In the genomic region with DNA sequence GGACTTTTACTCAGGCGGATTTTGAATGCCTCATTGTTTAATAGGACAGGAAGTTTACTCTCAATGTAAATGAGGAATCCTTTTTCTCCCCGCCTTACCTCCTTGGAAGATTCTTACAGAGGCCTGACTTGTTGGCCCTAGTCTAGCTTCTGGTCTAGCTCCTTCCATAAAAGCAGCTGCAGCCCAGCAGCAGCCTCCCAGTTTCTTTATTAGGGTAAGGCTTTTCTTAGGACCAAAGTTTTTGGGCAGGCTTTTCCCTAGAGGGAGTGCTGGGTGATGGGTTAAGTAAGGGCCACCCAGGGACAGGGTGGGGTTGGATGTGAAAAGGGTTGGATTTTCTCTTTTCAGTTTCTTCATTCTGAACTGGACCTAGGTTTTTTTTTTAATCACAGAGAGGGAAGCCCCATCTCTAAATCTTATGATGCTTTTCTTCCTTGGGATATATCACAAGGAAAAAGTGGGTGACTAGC, we compare ENCODE assay signal across 1 cellular context.
TF ChIP-seq lines count a peak whose summit lies in the region.

No MANE protein-coding gene starts in this region.

TF ChIP-seq in A549, 52 proteins besides CTCF, POLR2A, EP300 and RAD21 (continued from another document):
- TF ChIP-seq, protein P1, sequence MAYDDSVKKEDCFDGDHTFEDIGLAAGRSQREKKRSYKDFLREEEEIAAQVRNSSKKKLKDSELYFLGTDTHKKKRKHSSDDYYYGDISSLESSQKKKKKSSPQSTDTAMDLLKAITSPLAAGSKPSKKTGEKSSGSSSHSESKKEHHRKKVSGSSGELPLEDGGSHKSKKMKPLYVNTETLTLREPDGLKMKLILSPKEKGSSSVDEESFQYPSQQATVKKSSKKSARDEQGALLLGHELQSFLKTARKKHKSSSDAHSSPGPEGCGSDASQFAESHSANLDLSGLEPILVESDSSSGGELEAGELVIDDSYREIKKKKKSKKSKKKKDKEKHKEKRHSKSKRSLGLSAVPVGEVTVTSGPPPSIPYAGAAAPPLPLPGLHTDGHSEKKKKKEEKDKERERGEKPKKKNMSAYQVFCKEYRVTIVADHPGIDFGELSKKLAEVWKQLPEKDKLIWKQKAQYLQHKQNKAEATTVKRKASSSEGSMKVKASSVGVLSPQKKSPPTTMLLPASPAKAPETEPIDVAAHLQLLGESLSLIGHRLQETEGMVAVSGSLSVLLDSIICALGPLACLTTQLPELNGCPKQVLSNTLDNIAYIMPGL (CRISPR knock-in tag; IDR thresholded peaks at IDR 0.05; ENCODE audit: borderline replicate concordance): no peak
- TF ChIP-seq, protein P2, sequence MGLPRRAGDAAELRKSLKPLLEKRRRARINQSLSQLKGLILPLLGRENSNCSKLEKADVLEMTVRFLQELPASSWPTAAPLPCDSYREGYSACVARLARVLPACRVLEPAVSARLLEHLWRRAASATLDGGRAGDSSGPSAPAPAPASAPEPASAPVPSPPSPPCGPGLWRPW (IDR thresholded peaks at IDR 0.05): peak; percentile 14; the same call in 1 of the 2 replicates
- peak; percentile 15; the same call in 1 of the 2 replicates for TF ChIP-seq HEYL (CRISPR knock-in tag; IDR thresholded peaks at IDR 0.05)
- TF ChIP-seq, protein P3, sequence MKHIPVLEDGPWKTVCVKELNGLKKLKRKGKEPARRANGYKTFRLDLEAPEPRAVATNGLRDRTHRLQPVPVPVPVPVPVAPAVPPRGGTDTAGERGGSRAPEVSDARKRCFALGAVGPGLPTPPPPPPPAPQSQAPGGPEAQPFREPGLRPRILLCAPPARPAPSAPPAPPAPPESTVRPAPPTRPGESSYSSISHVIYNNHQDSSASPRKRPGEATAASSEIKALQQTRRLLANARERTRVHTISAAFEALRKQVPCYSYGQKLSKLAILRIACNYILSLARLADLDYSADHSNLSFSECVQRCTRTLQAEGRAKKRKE (CRISPR knock-in tag; IDR thresholded peaks at IDR 0.05; ENCODE audit: low read depth): peak; percentile 67; the same call in 1 of the 2 replicates
- TF ChIP-seq CBX2 (IDR thresholded peaks at IDR 0.05; ENCODE audit: borderline replicate concordance, low read depth): no peak
- no peak for TF ChIP-seq RFX5 (IDR thresholded peaks at IDR 0.05)
- no peak for TF ChIP-seq BHLHE40 (IDR thresholded peaks at IDR 0.05; ENCODE audit: low read depth, low read length)
- no peak for TF ChIP-seq FOSB (CRISPR knock-in tag; IDR thresholded peaks at IDR 0.05)
- no peak for TF ChIP-seq HDAC2 (IDR thresholded peaks at IDR 0.05)
- TF ChIP-seq, protein P4, sequence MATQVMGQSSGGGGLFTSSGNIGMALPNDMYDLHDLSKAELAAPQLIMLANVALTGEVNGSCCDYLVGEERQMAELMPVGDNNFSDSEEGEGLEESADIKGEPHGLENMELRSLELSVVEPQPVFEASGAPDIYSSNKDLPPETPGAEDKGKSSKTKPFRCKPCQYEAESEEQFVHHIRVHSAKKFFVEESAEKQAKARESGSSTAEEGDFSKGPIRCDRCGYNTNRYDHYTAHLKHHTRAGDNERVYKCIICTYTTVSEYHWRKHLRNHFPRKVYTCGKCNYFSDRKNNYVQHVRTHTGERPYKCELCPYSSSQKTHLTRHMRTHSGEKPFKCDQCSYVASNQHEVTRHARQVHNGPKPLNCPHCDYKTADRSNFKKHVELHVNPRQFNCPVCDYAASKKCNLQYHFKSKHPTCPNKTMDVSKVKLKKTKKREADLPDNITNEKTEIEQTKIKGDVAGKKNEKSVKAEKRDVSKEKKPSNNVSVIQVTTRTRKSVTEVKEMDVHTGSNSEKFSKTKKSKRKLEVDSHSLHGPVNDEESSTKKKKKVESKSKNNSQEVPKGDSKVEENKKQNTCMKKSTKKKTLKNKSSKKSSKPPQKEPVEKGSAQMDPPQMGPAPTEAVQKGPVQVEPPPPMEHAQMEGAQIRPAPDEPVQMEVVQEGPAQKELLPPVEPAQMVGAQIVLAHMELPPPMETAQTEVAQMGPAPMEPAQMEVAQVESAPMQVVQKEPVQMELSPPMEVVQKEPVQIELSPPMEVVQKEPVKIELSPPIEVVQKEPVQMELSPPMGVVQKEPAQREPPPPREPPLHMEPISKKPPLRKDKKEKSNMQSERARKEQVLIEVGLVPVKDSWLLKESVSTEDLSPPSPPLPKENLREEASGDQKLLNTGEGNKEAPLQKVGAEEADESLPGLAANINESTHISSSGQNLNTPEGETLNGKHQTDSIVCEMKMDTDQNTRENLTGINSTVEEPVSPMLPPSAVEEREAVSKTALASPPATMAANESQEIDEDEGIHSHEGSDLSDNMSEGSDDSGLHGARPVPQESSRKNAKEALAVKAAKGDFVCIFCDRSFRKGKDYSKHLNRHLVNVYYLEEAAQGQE (IDR thresholded peaks at IDR 0.05): no peak
- TF ChIP-seq SMC3 (IDR thresholded peaks at IDR 0.05): no peak
- TF ChIP-seq MAZ (IDR thresholded peaks at IDR 0.05; ENCODE audit: borderline replicate concordance, low read depth, low read length): no peak
- TF ChIP-seq HOXB5 (CRISPR knock-in tag; IDR thresholded peaks at IDR 0.05): peak; percentile 40; the same call in 1 of the 2 replicates
- no peak for TF ChIP-seq JUNB (IDR thresholded peaks at IDR 0.05)
- peak; percentile 79 for TF ChIP-seq HOXB13 (CRISPR knock-in tag; IDR thresholded peaks at IDR 0.05; ENCODE audit: low read depth)
- 0 out of 2 replicates have a peak, but pooled peaks have one; percentile 45 for TF ChIP-seq FOSL2 (IDR thresholded peaks at IDR 0.05)
- no peak; the same call in 1 of the 2 replicates for TF ChIP-seq FOSL2 (CRISPR knock-in tag; IDR thresholded peaks at IDR 0.05)
- TF ChIP-seq, protein P5, sequence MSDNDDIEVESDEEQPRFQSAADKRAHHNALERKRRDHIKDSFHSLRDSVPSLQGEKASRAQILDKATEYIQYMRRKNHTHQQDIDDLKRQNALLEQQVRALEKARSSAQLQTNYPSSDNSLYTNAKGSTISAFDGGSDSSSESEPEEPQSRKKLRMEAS (IDR thresholded peaks at IDR 0.05): no peak
- peak; percentile 61; the same call in 1 of the 2 replicates for TF ChIP-seq ZSCAN20 (CRISPR knock-in tag; IDR thresholded peaks at IDR 0.05)
- TF ChIP-seq TFCP2L1 (CRISPR knock-in tag; IDR thresholded peaks at IDR 0.05): no peak
- no peak for TF ChIP-seq KDM5A (IDR thresholded peaks at IDR 0.05)
- peak in 1 of 2 experiments; percentile 14; a peak in 1 of 5 replicates for TF ChIP-seq JUN (IDR thresholded peaks at IDR 0.05)
- TF ChIP-seq, protein P6, sequence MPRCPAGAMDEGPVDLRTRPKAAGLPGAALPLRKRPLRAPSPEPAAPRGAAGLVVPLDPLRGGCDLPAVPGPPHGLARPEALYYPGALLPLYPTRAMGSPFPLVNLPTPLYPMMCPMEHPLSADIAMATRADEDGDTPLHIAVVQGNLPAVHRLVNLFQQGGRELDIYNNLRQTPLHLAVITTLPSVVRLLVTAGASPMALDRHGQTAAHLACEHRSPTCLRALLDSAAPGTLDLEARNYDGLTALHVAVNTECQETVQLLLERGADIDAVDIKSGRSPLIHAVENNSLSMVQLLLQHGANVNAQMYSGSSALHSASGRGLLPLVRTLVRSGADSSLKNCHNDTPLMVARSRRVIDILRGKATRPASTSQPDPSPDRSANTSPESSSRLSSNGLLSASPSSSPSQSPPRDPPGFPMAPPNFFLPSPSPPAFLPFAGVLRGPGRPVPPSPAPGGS (IDR thresholded peaks at IDR 0.05): no peak; the same call in 1 of the 3 replicates
- 0 out of 2 replicates have a peak, but pooled peaks have one; percentile 5 for TF ChIP-seq NFE2L2 (conservative IDR thresholded peaks at IDR 0.05; ENCODE audit: low read length)
- no peak for TF ChIP-seq MAFK (IDR thresholded peaks at IDR 0.05; ENCODE audit: partially characterized antibody)
- TF ChIP-seq NR3C1 (IDR thresholded peaks at IDR 0.05): no peak
- TF ChIP-seq FOXS1 (CRISPR knock-in tag; IDR thresholded peaks at IDR 0.05): no peak
- no peak for TF ChIP-seq ESRRA (IDR thresholded peaks at IDR 0.05; ENCODE audit: borderline replicate concordance, low read length)
- TF ChIP-seq RCOR1 (IDR thresholded peaks at IDR 0.05; ENCODE audit: low read depth, low read length): no peak
